14 cellular contexts compared by ENCODE assay signal in the genomic region with DNA sequence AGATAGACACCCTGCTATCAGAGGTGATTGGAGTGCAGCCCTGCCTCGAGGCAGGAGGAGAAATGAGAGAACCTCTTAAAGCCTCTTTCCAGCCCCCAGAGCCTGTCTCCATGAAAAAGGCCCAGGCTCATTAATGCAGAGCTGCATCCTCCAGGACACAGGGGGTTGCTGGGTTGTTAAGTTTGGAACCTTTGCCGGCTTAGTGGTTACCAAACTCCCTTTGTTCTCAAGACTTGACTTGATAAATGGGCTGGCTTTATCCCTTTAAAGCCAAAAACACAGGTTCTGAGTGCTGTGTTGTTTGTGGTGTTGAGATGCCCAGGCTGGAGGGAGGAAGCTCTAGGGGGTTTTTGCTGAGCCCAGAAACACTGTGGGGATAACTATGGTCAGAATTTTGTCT.
A peak's percentile ranks its signal among the peaks of the same experiment; 100 is the strongest.
DNase-seq lines count a peak whose midpoint lies in the region; ATAC-seq, FAIRE-seq and TF ChIP-seq lines count a peak whose summit lies in the region.
"Had no signal": no experiment of that assay in that cellular context is flagged by ENCODE, and none has a peak within 500 bp of the region (broad histone marks: within the 10 kb centered on the region; RNA-seq: fewer than 3 reads in every experiment).

No MANE protein-coding gene starts in this region.

- no peaks in the 10 kb centered on the region for H3K9me3 Mint-ChIP-seq in activated CD4-positive, alpha-beta T cell treated with anti-CD3 and anti-CD28 coated beads for 36 hours (ENCODE audit: low read depth)

- ATAC-seq in activated CD4-positive, alpha-beta T cell treated with anti-CD3 and anti-CD28 coated beads for 36 hours: no peak
- ATAC-seq in HG03025 (IDR thresholded peaks at IDR 0.05; ENCODE audit: low FRiP score, unreplicated experiment) (no peak), HepG2 (no peak; the same call in 2 of the 3 replicates)
- ATAC-seq: A549, left cardiac atrium had no signal

- H3K4me1 Mint-ChIP-seq in activated CD4-positive, alpha-beta T cell treated with anti-CD3 and anti-CD28 coated beads for 36 hours: peaks cover 80% of the 10 kb centered on the region

- H3K4me3 ChIP-seq in OCI-LY7 (ENCODE audit: low read depth, low read length, poor library complexity, severe bottlenecking): peak overlapping the region; percentile 33
- no peak overlapping the region for H3K4me3 ChIP-seq in ectodermal cell (ENCODE audit: insufficient read depth, low read depth, low read length)
- H3K4me3 ChIP-seq in skin epidermis: no peak overlapping the region
- H3K4me3 ChIP-seq in HepG2 (replicated peaks in 1 of 3; ENCODE audit: insufficient read depth in 1 of 3, low read depth in 2 of 3, low read length in 3 of 3): no peak overlapping the region
- H3K4me3 ChIP-seq: A549, smooth muscle cell had no signal

- H3K79me2 ChIP-seq in OCI-LY7 (ENCODE audit: insufficient read depth, low read depth, low read length): no peaks in the 10 kb centered on the region
- H3K79me2 ChIP-seq in HepG2 (ENCODE audit: insufficient read depth, low read length): no peaks in the 10 kb centered on the region

- peak overlapping the region; percentile 97 for H3K27ac Mint-ChIP-seq in activated CD4-positive, alpha-beta T cell treated with anti-CD3 and anti-CD28 coated beads for 36 hours

- H3K9me3 ChIP-seq in OCI-LY7 (ENCODE audit: low read length) (no peaks in the 10 kb centered on the region), ectodermal cell (ENCODE audit: control insufficient read depth, low read length) (no peaks in the 10 kb centered on the region), HepG2 (ENCODE audit: low read length) (no peaks in the 10 kb centered on the region)
- H3K9me3 ChIP-seq: A549, neutrophil had no signal

- no peak for TF ChIP-seq RAD21 in HepG2 (CRISPR knock-in tag; IDR thresholded peaks at IDR 0.05)

- peak overlapping the region; percentile 84 for H3K4me3 Mint-ChIP-seq in activated CD4-positive, alpha-beta T cell treated with anti-CD3 and anti-CD28 coated beads for 36 hours

- no peak for FAIRE-seq in HepG2 (lab: Jason Lieb, UNC)
- FAIRE-seq: A549 had no signal

- DNase-seq in activated CD4-positive, alpha-beta T cell treated with anti-CD3 and anti-CD28 coated beads for 36 hours: no peak
- no peak for DNase-seq in activated CD4-positive, alpha-beta T cell treated with anti-CD3 and anti-CD28 coated beads for 1 hour
- DNase-seq in OCI-LY7 (ENCODE audit: low spot score): no peak
- DNase-seq in SW 1271 (lab: John Stamatoyannopoulos, UW): no peak
- DNase-seq in HepG2 (ENCODE audit: low spot score): no peak
- DNase-seq: activated CD4-positive, alpha-beta T cell treated with anti-CD3 and anti-CD28 coated beads, Interleukin-2, amount 50 U/mL, for 4 hours; left cardiac atrium; NCI-H2107 had no signal

- 2 to 13% methylated on average over 2 of the region's 2 CpGs for WGBS in ectodermal cell, 2 experiments
- 10% methylated on average over 2 of the region's 2 CpGs for WGBS in HepG2 (ENCODE audit: low lambda C conversion rate)

- POLR2A ChIA-PET in activated CD4-positive, alpha-beta T cell treated with anti-CD3 and anti-CD28 coated beads for 36 hours (lab: Charles Lee): interaction anchor here (1.0 to 1.7 kb wide), 4 partner anchors 8 to 38 kb away, joined by 3 to 10 read pairs (median 4); no protein-coding TSS in a partner anchor
- POLR2A ChIA-PET in OCI-LY7 (lab: Charles Lee): interaction anchor here (0.9 to 7.6 kb wide), 8 partner anchors 8 to 86 kb away, joined by 3 to 101 read pairs (median 6); no protein-coding TSS in a partner anchor
- POLR2A ChIA-PET in HepG2 (lab: Yijun Ruan, JAX): no interaction called here

- H3K36me3 ChIP-seq in OCI-LY7 (ENCODE audit: insufficient read depth, low read length): no peaks in the 10 kb centered on the region
- H3K36me3 ChIP-seq in ectodermal cell (ENCODE audit: control insufficient read depth, insufficient read depth, low read length): no peaks in the 10 kb centered on the region
- H3K36me3 ChIP-seq in HepG2 (replicated peaks in 1 of 2; ENCODE audit: control insufficient read depth in 1 of 2, insufficient read depth in 2 of 2, low read length in 2 of 2): no peaks in the 10 kb centered on the region
- H3K36me3 ChIP-seq: neutrophil had no signal

- H3K27me3 ChIP-seq in ectodermal cell (ENCODE audit: control insufficient read depth, insufficient read depth, low read length, poor library complexity, severe bottlenecking): no peaks in the 10 kb centered on the region
- peaks cover 2 to 24% of the 10 kb centered on the region in 2 experiments; a peak in 2 of 5 replicates for H3K27me3 ChIP-seq in HepG2 (ENCODE audit: control insufficient read depth in 1 of 2, insufficient read depth in 2 of 2, low read length in 2 of 2)
- H3K27me3 ChIP-seq: neutrophil had no signal

- no peak overlapping the region for H3K9ac ChIP-seq in HepG2 (ENCODE audit: insufficient read depth, low read depth, low read length)

- peaks cover 98% of the 10 kb centered on the region for H3K36me3 Mint-ChIP-seq in activated CD4-positive, alpha-beta T cell treated with anti-CD3 and anti-CD28 coated beads for 36 hours (ENCODE audit: low read depth)

- intact Hi-C loops in activated CD4-positive, alpha-beta T cell treated with anti-CD3 and anti-CD28 coated beads for 36 hours (cut with DNase I, micrococcal nuclease): loop anchor here (5.0 to 10.0 kb wide), 2 partner anchors 293 to 796 kb away; no protein-coding TSS in a partner anchor
- intact Hi-C loops in OCI-LY7 (cut with micrococcal nuclease; ENCODE audit: unreplicated experiment): no loop called here
- intact Hi-C loops in HepG2 (cut with micrococcal nuclease; ENCODE audit: unreplicated experiment): no loop called here

- CTCF ChIA-PET in activated CD4-positive, alpha-beta T cell treated with anti-CD3 and anti-CD28 coated beads for 36 hours (lab: Charles Lee): interaction anchor here (0.9 to 5.4 kb wide), 9 partner anchors 9 to 540 kb away, joined by 3 to 32 read pairs (median 7); no protein-coding TSS in a partner anchor
- CTCF ChIA-PET in OCI-LY7 (lab: Charles Lee; ENCODE audit: unreplicated experiment): interaction anchor here (1.1 to 2.1 kb wide), 2 partner anchors 10 to 22 kb away, joined by 4 to 12 read pairs; no protein-coding TSS in a partner anchor
- CTCF ChIA-PET in HepG2 (lab: Yijun Ruan, JAX; ENCODE audit: low intra/inter-chr PET ratio, low total read pairs): no interaction called here

- H3K4me2 ChIP-seq in OCI-LY7 (ENCODE audit: low read length): peak overlapping the region; percentile 68
- H3K4me2 ChIP-seq in HepG2 (ENCODE audit: low read depth, low read length): no peak overlapping the region
- H3K4me2 ChIP-seq: A549, smooth muscle cell had no signal

- no peaks in the 10 kb centered on the region for H4K20me1 ChIP-seq in OCI-LY7 (ENCODE audit: insufficient read depth, low read length)
- H4K20me1 ChIP-seq in HepG2 (ENCODE audit: insufficient read depth, low read length): no peaks in the 10 kb centered on the region

- H2AFZ ChIP-seq in OCI-LY7 (ENCODE audit: low read length) (peak overlapping the region; percentile 69), HepG2 (ENCODE audit: low read length) (no peak overlapping the region)

- TF ChIP-seq EP300 in HepG2 (IDR thresholded peaks at IDR 0.05; ENCODE audit: low read depth in 2 of 2, low read length in 2 of 2) (no peak), HepG2 (CRISPR knock-in tag; IDR thresholded peaks at IDR 0.05; ENCODE audit: borderline replicate concordance) (no peak)

- no TSS peak for BruUV-seq in OCI-LY7 (replicated peaks; lab: Mats Ljungman, UMichigan)
- BruUV-seq in HepG2 (replicated peaks; lab: Mats Ljungman, UMichigan): no TSS peak

- no peak for TF ChIP-seq CTCF in OCI-LY7 (conservative IDR thresholded peaks at IDR 0.05; ENCODE audit: low read length)
- no peak for TF ChIP-seq CTCF in HepG2 (CRISPR knock-in tag; IDR thresholded peaks at IDR 0.05)

- H3K4me1 ChIP-seq in OCI-LY7 (ENCODE audit: insufficient read depth, low read length, poor library complexity, severe bottlenecking): peaks cover 98% of the 10 kb centered on the region
- peaks cover 9% of the 10 kb centered on the region for H3K4me1 ChIP-seq in ectodermal cell (ENCODE audit: control insufficient read depth, insufficient read depth, low read length)
- H3K4me1 ChIP-seq in HepG2 (ENCODE audit: insufficient read depth, low read length): peaks cover 9% of the 10 kb centered on the region
- H3K4me1 ChIP-seq: A549 had no signal

- H3K27ac ChIP-seq in OCI-LY7 (ENCODE audit: low read depth, low read length, poor library complexity, severe bottlenecking) (peak overlapping the region; percentile 71), ectodermal cell (ENCODE audit: insufficient read depth, low read depth, low read length, poor library complexity, severe bottlenecking) (peak overlapping the region; percentile 63), skin epidermis (peak overlapping the region in 13 of 21 experiments; percentile 3 to 98 (median 45)), HepG2 (ENCODE audit: extremely low read length, insufficient read depth, low read length) (no peak overlapping the region)
- H3K27ac ChIP-seq: A549, neutrophil had no signal

- H3K9me2 ChIP-seq in OCI-LY7 (ENCODE audit: insufficient read depth, low read length): no peaks in the 10 kb centered on the region

- H3K27me3 Mint-ChIP-seq in activated CD4-positive, alpha-beta T cell treated with anti-CD3 and anti-CD28 coated beads for 36 hours: no peaks in the 10 kb centered on the region

- no peak for TF ChIP-seq POLR2A in HepG2 (IDR thresholded peaks at IDR 0.05; ENCODE audit: insufficient read depth in 1 of 2, low read depth in 2 of 2, low read length in 2 of 2)

- in situ Hi-C loops in HepG2 (cut with HindIII; ENCODE audit: extremely low pct_ligation_motif_present, low pct_unique_long_range_greater_than_20kb): no loop called here

TF ChIP-seq in HepG2, 621 proteins besides CTCF, POLR2A, EP300 and RAD21:
- TF ChIP-seq ZNF230 (CRISPR knock-in tag; IDR thresholded peaks at IDR 0.05): no peak

Comparison
In these comparisons a context has a peak if more than half of its experiments do, and no peak if none do; other contexts are left out.
1. intact Hi-C loops: an anchor here in activated CD4-positive, alpha-beta T cell treated with anti-CD3 and anti-CD28 coated beads for 36 hours (5.0 to 10.0 kb wide); none called in OCI-LY7 and HepG2.